ENCODE assay signal across 21 cellular contexts in genomic region chr4:8060632-8061031, GRCh38.
A peak's percentile ranks its signal among the peaks of the same experiment; 100 is the strongest.
DNase-seq lines count a peak whose midpoint lies in the region; ATAC-seq and TF ChIP-seq lines count a peak whose summit lies in the region.
"Had no signal": no experiment of that assay in that cellular context is flagged by ENCODE, and none has a peak within 500 bp of the region (broad histone marks: within the 10 kb centered on the region; RNA-seq: fewer than 3 reads in every experiment).

No MANE protein-coding gene starts in this region.

- no peak for TF ChIP-seq CTCF in A673 (conservative IDR thresholded peaks at IDR 0.05; ENCODE audit: low read depth, low read length)
- no peak for TF ChIP-seq CTCF in psoas muscle (IDR thresholded peaks at IDR 0.05)

- peaks cover 11 to 26% (median 18%) of the 10 kb centered on the region in 5 donors for H3K9me3 Mint-ChIP-seq in CD8-positive, alpha-beta memory T cell
- peaks cover 13% of the 10 kb centered on the region for H3K9me3 Mint-ChIP-seq in T-helper 2 cell treated with Interferon-gamma antibody and Interleukin-4, amounts not matched to agents 5 μg/mL and 100 μg/mL, for 36 hours

- H3K4me2 ChIP-seq in neuronal stem cell (ENCODE audit: insufficient read depth, low read length, poor library complexity, severe bottlenecking), result no peak overlapping the region
- H3K4me2 ChIP-seq: A549, BLaER1 had no signal

- H3K4me3 Mint-ChIP-seq in CD8-positive, alpha-beta memory T cell, result no peak overlapping the region
- no peak overlapping the region for H3K4me3 Mint-ChIP-seq in T-helper 2 cell treated with Interferon-gamma antibody and Interleukin-4, amounts not matched to agents 5 μg/mL and 100 μg/mL, for 36 hours
- H3K4me3 Mint-ChIP-seq: CD4-positive, alpha-beta memory T cell; CD4-positive, CD25-positive, alpha-beta regulatory T cell had no signal

- H3K4me3 ChIP-seq in A673 (ENCODE audit: low read depth, low read length, poor library complexity, severe bottlenecking), result no peak overlapping the region
- no peak overlapping the region for H3K4me3 ChIP-seq in neuronal stem cell (ENCODE audit: low read length in 2 of 2)
- no peak overlapping the region for H3K4me3 ChIP-seq in psoas muscle
- no peak overlapping the region for H3K4me3 ChIP-seq in CD8-positive, alpha-beta memory T cell (ENCODE audit: low read length)
- H3K4me3 ChIP-seq: A549, BLaER1 had no signal

- H3K18ac ChIP-seq in neuronal stem cell (ENCODE audit: low read length), result no peak overlapping the region

- H3K9ac ChIP-seq in neuronal stem cell (ENCODE audit: low read depth, low read length, poor library complexity), result no peak overlapping the region
- H3K9ac ChIP-seq: BLaER1 had no signal

- peak overlapping the region; percentile 85 for H2BK5ac ChIP-seq in neuronal stem cell (ENCODE audit: low read length)

- H3K4me1 Mint-ChIP-seq in CD8-positive, alpha-beta memory T cell, result no peaks in the 10 kb centered on the region
- no peaks in the 10 kb centered on the region for H3K4me1 Mint-ChIP-seq in T-helper 2 cell treated with Interferon-gamma antibody and Interleukin-4, amounts not matched to agents 5 μg/mL and 100 μg/mL, for 36 hours (ENCODE audit: low read depth)
- H3K4me1 Mint-ChIP-seq: CD14-positive monocyte; CD4-positive, alpha-beta memory T cell; CD4-positive, CD25-positive, alpha-beta regulatory T cell had no signal

- WGBS in neuronal stem cell (ENCODE audit: extremely low coverage in 2 of 2, insufficient read length in 2 of 2, insufficient replicate concordance in 1 of 2), 2 donors, result no CpG with 5 or more reads among the region's 18 CpGs
- 79 to 82% (median 81%) methylated on average over 18 of the region's 18 CpGs for WGBS in psoas muscle, 3 donors

- H2BK15ac ChIP-seq in neuronal stem cell (ENCODE audit: low read length), result no peak overlapping the region

- no peak for TF ChIP-seq RAD21 in Ishikawa (IDR thresholded peaks at IDR 0.05; ENCODE audit: low read depth)

- H3K36me3 Mint-ChIP-seq in CD8-positive, alpha-beta memory T cell, result peaks cover 3 to 35% (median 6%) of the 10 kb centered on the region in 3 donors
- no peaks in the 10 kb centered on the region for H3K36me3 Mint-ChIP-seq in T-helper 2 cell treated with Interferon-gamma antibody and Interleukin-4, amounts not matched to agents 5 μg/mL and 100 μg/mL, for 36 hours (ENCODE audit: low read depth)
- H3K36me3 Mint-ChIP-seq: CD14-positive monocyte had no signal

- H3K79me1 ChIP-seq in neuronal stem cell (ENCODE audit: low read depth, low read length), result no peaks in the 10 kb centered on the region

- H3K27me3 ChIP-seq in A673 (replicated peaks; ENCODE audit: insufficient read depth, low read depth, low read length, poor library complexity) (no peaks in the 10 kb centered on the region), neuronal stem cell (ENCODE audit: control insufficient read depth in 3 of 3, insufficient read depth in 3 of 3, low read depth in 1 of 3, low read length in 3 of 3) (peaks cover 0 to 4% (median 0%) of the 10 kb centered on the region in 3 experiments), psoas muscle (ENCODE audit: insufficient read depth in 3 of 3, low read length in 2 of 3) (no peaks in the 10 kb centered on the region)
- H3K27me3 ChIP-seq in CD8-positive, alpha-beta memory T cell (ENCODE audit: insufficient read depth, low read length, poor library complexity, severe bottlenecking), result no peaks in the 10 kb centered on the region
- H3K27me3 ChIP-seq: BE2C, BLaER1 had no signal

- H2BK12ac ChIP-seq in neuronal stem cell (ENCODE audit: low read length), result no peak overlapping the region

- H2BK120ac ChIP-seq in neuronal stem cell (ENCODE audit: low read depth, low read length), result no peak overlapping the region

- H3K4ac ChIP-seq in neuronal stem cell (ENCODE audit: low read length), result no peak overlapping the region

- H3K14ac ChIP-seq in neuronal stem cell (ENCODE audit: low read length), result no peak overlapping the region

- H3K9me3 ChIP-seq in A673 (ENCODE audit: low read depth, low read length, poor library complexity, severe bottlenecking), result peaks cover 31% of the 10 kb centered on the region
- peaks cover 16 to 18% of the 10 kb centered on the region in 2 donors for H3K9me3 ChIP-seq in neuronal stem cell (replicated peaks in 1 of 2; ENCODE audit: control insufficient read depth in 2 of 2, insufficient read depth in 1 of 2, low read depth in 1 of 2, low read length in 2 of 2)
- no peaks in the 10 kb centered on the region for H3K9me3 ChIP-seq in psoas muscle
- H3K9me3 ChIP-seq in CD8-positive, alpha-beta memory T cell (ENCODE audit: low read length), result peaks cover 12% of the 10 kb centered on the region
- H3K9me3 ChIP-seq: BE2C had no signal

- peaks cover 0 to 2% of the 10 kb centered on the region in 2 donors for H3K27me3 Mint-ChIP-seq in CD8-positive, alpha-beta memory T cell
- no peaks in the 10 kb centered on the region for H3K27me3 Mint-ChIP-seq in T-helper 2 cell treated with Interferon-gamma antibody and Interleukin-4, amounts not matched to agents 5 μg/mL and 100 μg/mL, for 36 hours (ENCODE audit: low read depth)
- H3K27me3 Mint-ChIP-seq: CD4-positive, alpha-beta memory T cell had no signal

- intact Hi-C loops in A673 (cut with micrococcal nuclease; ENCODE audit: unreplicated experiment) (no loop called here), psoas muscle (cut with DNase I) (no loop called here)

- no peak overlapping the region for H3K23ac ChIP-seq in neuronal stem cell (ENCODE audit: low read depth, low read length, poor library complexity)

- peak overlapping the region; percentile 87 for H3K27ac ChIP-seq in A673 (ENCODE audit: low read depth, low read length, poor library complexity, severe bottlenecking)
- H3K27ac ChIP-seq in neuronal stem cell (replicated peaks; ENCODE audit: low read length), result no peak overlapping the region
- peak overlapping the region; percentile 38 for H3K27ac ChIP-seq in psoas muscle
- H3K27ac ChIP-seq in CD8-positive, alpha-beta memory T cell (ENCODE audit: low read depth, low read length), result no peak overlapping the region
- H3K27ac ChIP-seq: 22Rv1, A549, BLaER1 had no signal

- H3K4me1 ChIP-seq in A673 (ENCODE audit: insufficient read depth, low read length, poor library complexity, severe bottlenecking), result peaks cover 18% of the 10 kb centered on the region
- H3K4me1 ChIP-seq in neuronal stem cell (ENCODE audit: control insufficient read depth in 2 of 2, insufficient read depth in 1 of 2, low read depth in 1 of 2, low read length in 2 of 2), result no peaks in the 10 kb centered on the region
- peaks cover under 1% of the 10 kb centered on the region for H3K4me1 ChIP-seq in psoas muscle
- no peaks in the 10 kb centered on the region for H3K4me1 ChIP-seq in CD8-positive, alpha-beta memory T cell (ENCODE audit: insufficient read depth, low read length)
- H3K4me1 ChIP-seq: A549, BE2C, BLaER1, Caco-2 had no signal

- no peak overlapping the region for H2AK5ac ChIP-seq in neuronal stem cell (ENCODE audit: low read depth, low read length)

- CTCF ChIA-PET in A673 (lab: Charles Lee), result no interaction called here
- CTCF ChIA-PET in CD8-positive, alpha-beta memory T cell (lab: Charles Lee), result no interaction called here

- ATAC-seq in psoas muscle (peak; percentile 44 to 65 (median 52)), GM18861 (IDR thresholded peaks at IDR 0.05; ENCODE audit: unreplicated experiment) (no peak)
- ATAC-seq: A549 had no signal

- H2AFZ ChIP-seq in neuronal stem cell (ENCODE audit: low read length), result no peak overlapping the region

- POLR2A ChIA-PET in A673 (lab: Charles Lee; ENCODE audit: low non-redundant PET), result no interaction called here
- POLR2A ChIA-PET in CD8-positive, alpha-beta memory T cell (lab: Charles Lee), result no interaction called here

- BruUV-seq in A673 (replicated peaks; lab: Mats Ljungman, UMichigan), result no TSS peak

- H3K36me3 ChIP-seq in A673 (ENCODE audit: insufficient read depth, low read length, poor library complexity, severe bottlenecking) (no peaks in the 10 kb centered on the region), neuronal stem cell (replicated peaks in 1 of 2; ENCODE audit: control insufficient read depth in 2 of 2, insufficient read depth in 2 of 2, low read length in 2 of 2) (no peaks in the 10 kb centered on the region), psoas muscle (ENCODE audit: insufficient read depth in 1 of 2, low read depth in 1 of 2) (peaks cover 4 to 76% of the 10 kb centered on the region in 2 donors)
- no peaks in the 10 kb centered on the region for H3K36me3 ChIP-seq in CD8-positive, alpha-beta memory T cell (ENCODE audit: insufficient read depth, low read length)
- H3K36me3 ChIP-seq: BE2C had no signal

- TF ChIP-seq EP300 in Ishikawa (IDR thresholded peaks at IDR 0.05; ENCODE audit: borderline replicate concordance), result no peak

- no peak for DNase-seq in A673 (ENCODE audit: low spot score)
- no peak for DNase-seq in neuronal stem cell (ENCODE audit: low spot score)
- DNase-seq in psoas muscle, result peak in 1 of 2 donors; percentile 71
- no peak for DNase-seq in CD8-positive, alpha-beta memory T cell
- DNase-seq in T-helper 2 cell treated with Interferon-gamma antibody and Interleukin-4, amounts not matched to agents 5 μg/mL and 100 μg/mL, for 36 hours (ENCODE audit: low spot score), result no peak
- no peak for DNase-seq in activated CD4-positive, alpha-beta T cell treated with anti-CD3 and anti-CD28 coated beads for 1 hour
- DNase-seq: ACHN; BE2C; C1 segment of cervical spinal cord; Caco-2; Calu3; CD4-positive, alpha-beta memory T cell; CD4-positive, CD25-positive, alpha-beta regulatory T cell; DMS79 treated with DMSO at 0.1 percent for 48 hours; GF-D8 had no signal

- no peak overlapping the region for H3K27ac Mint-ChIP-seq in CD8-positive, alpha-beta memory T cell
- H3K27ac Mint-ChIP-seq in T-helper 2 cell treated with Interferon-gamma antibody and Interleukin-4, amounts not matched to agents 5 μg/mL and 100 μg/mL, for 36 hours, result no peak overlapping the region
- H3K27ac Mint-ChIP-seq: CD14-positive monocyte; CD4-positive, alpha-beta memory T cell; CD4-positive, CD25-positive, alpha-beta regulatory T cell had no signal

- no peak overlapping the region for H4K91ac ChIP-seq in neuronal stem cell (ENCODE audit: low read depth, low read length, poor library complexity)

- no peak overlapping the region for H4K8ac ChIP-seq in neuronal stem cell (ENCODE audit: low read depth, low read length)

TF ChIP-seq in Ishikawa, 13 proteins besides CTCF, POLR2A, EP300 and RAD21:
- peak; percentile 29; the same call in 1 of the 2 replicates for TF ChIP-seq MAX (IDR thresholded peaks at IDR 0.05)
- no peak for TF ChIP-seq TCF12 (IDR thresholded peaks at IDR 0.05; ENCODE audit: low read depth)
TF ChIP-seq in Ishikawa: peak in this region for 1.

Comparison
In these comparisons a context has a peak if more than half of its experiments do, and no peak if none do; other contexts are left out.
1. H3K27ac ChIP-seq: peak in A673 (single experiment) and psoas muscle (single experiment); none in neuronal stem cell (single experiment) and CD8-positive, alpha-beta memory T cell (single experiment).